Comparison of ENCODE assay signal across 8 cellular contexts in the genomic region with DNA sequence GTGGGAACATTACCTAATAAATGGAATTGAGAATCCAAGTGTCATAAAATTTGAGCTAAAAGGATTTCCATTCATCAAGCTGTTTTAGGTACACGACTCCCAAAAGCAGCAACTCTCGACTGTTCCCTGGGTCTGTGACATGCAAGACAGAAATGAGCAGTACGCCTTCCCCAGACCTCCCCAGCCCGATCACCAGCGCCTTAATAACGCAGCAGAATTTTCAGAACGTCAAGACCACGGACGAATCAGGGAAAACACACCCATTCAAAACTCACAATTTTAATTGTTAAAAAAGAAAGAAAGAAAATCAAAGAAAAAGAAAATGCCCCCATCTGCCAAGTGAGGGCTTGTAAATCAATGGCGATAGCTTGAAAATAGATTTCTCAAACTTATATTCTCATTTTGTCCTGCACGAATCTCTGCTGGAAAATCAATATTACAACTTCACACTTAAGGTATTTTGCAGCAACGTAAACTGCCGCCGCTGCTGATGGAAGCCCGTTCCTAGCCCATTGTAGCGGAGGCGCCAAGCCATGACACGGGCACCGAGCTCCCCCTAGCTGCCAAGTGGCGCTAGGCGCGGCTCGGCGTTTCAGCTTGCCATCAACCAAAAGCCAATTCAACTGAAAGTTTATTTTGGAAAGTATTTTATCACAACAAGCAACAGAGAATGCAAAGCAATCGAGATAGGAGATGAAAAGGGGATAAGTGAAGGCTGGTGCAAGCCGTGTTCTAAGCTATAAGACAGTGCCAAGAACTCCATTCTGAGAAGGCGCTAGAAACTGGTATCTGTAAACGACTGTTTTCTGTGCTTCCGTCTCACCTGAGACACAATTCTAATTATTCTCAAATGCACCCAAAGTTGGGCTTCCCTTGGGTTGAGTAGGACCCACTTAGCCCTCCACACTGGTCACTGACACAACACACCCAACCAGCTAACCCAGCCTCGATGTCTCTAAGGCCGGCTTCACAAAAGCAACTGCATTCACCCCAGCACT. TPM values are rescaled to one million over a fixed set of nuclear protein-coding genes. Genes with fewer than 3 reads are reported as not detected.
A peak's percentile ranks its signal among the peaks of the same experiment; 100 is the strongest.
DNase-seq lines count a peak whose midpoint lies in the region; ATAC-seq and TF ChIP-seq lines count a peak whose summit lies in the region.

No MANE protein-coding gene starts in this region.

- DNase-seq in Caco-2, result peak; percentile 56 to 79
- peak; percentile 81 for DNase-seq in GM20000 (ENCODE audit: low spot score)
- DNase-seq in LoVo (ENCODE audit: low spot score), result peak; percentile 74
- DNase-seq in activated naive CD8-positive, alpha-beta T cell treated with anti-CD3 and anti-CD28 coated beads, Interleukin-2, amount 10 ng/mL, durations not matched to agents 7 days and 5 days, result peak; percentile 90
- DNase-seq in left cardiac atrium, result peak; percentile 78
- DNase-seq in renal cortical epithelial cell (ENCODE audit: low read depth), result peak; percentile 29

- H3K36me3 ChIP-seq in Caco-2 (ENCODE audit: control insufficient read depth, insufficient read depth, low read length), result no peaks in the 10 kb centered on the region
- H3K36me3 ChIP-seq in SU-DHL-6 (ENCODE audit: low read length), result no peaks in the 10 kb centered on the region

- peaks cover 5% of the 10 kb centered on the region for H3K27me3 ChIP-seq in Caco-2 (replicated peaks; ENCODE audit: control insufficient read depth, insufficient read depth, low read length)
- no peaks in the 10 kb centered on the region for H3K27me3 ChIP-seq in SU-DHL-6 (ENCODE audit: low read length)

- ATAC-seq in activated naive CD8-positive, alpha-beta T cell treated with anti-CD3 and anti-CD28 coated beads, Interleukin-2, amount 10 ng/mL, durations not matched to agents 7 days and 5 days (ENCODE audit: low read depth), result peak; percentile 20
- ATAC-seq in left cardiac atrium (peak; percentile 77 to 91), HG03108 (IDR thresholded peaks at IDR 0.05; ENCODE audit: unreplicated experiment) (no peak)

- no peaks in the 10 kb centered on the region for H3K9me2 ChIP-seq in SU-DHL-6 (replicated peaks; ENCODE audit: insufficient read depth, low read length)

- POLR2A ChIA-PET in Caco-2 (lab: Charles Lee), result no interaction called here
- POLR2A ChIA-PET in activated naive CD8-positive, alpha-beta T cell treated with anti-CD3 and anti-CD28 coated beads, Interleukin-2, amount 10 ng/mL, durations not matched to agents 7 days and 5 days (lab: Charles Lee), result interaction anchor here (0.6 to 16.1 kb wide), 16 partner anchors 9 to 1803 kb away, joined by 3 to 796 read pairs (median 8); no protein-coding TSS in a partner anchor

- no peak overlapping the region for H3K27ac Mint-ChIP-seq in Caco-2 (ENCODE audit: unreplicated experiment)
- peak overlapping the region; percentile 99 for H3K27ac Mint-ChIP-seq in activated naive CD8-positive, alpha-beta T cell treated with anti-CD3 and anti-CD28 coated beads, Interleukin-2, amount 10 ng/mL, durations not matched to agents 7 days and 5 days

- CTCF ChIA-PET in Caco-2 (lab: Charles Lee), result interaction anchor here (0.6 to 1.0 kb wide), 5 partner anchors 38 to 1288 kb away, joined by 3 to 8 read pairs (median 5); no protein-coding TSS in a partner anchor

- no peak overlapping the region for H3K27ac ChIP-seq in SU-DHL-6 (ENCODE audit: low read depth, low read length)

- H3K79me2 ChIP-seq in SU-DHL-6 (ENCODE audit: insufficient read depth, low read length), result no peaks in the 10 kb centered on the region

- no peaks in the 10 kb centered on the region for H3K9me3 ChIP-seq in Caco-2
- no peaks in the 10 kb centered on the region for H3K9me3 ChIP-seq in SU-DHL-6 (ENCODE audit: insufficient read depth, low read length)

- no peaks in the 10 kb centered on the region for H3F3A ChIP-seq in SU-DHL-6 (ENCODE audit: insufficient read depth)

- no peak overlapping the region for H3K4me3 ChIP-seq in Caco-2 (ENCODE audit: low read depth, low read length)
- H3K4me3 ChIP-seq in SU-DHL-6 (ENCODE audit: insufficient read depth, low read length, poor library complexity, severe bottlenecking), result no peak overlapping the region

- no peak overlapping the region for H2AFZ ChIP-seq in SU-DHL-6 (ENCODE audit: low read depth, low read length, severe bottlenecking)

- no peaks in the 10 kb centered on the region for H4K20me1 ChIP-seq in SU-DHL-6 (ENCODE audit: low read depth, low read length)

- H3K4me1 ChIP-seq in Caco-2, result no peaks in the 10 kb centered on the region

- TF ChIP-seq CTCF in Caco-2 (IDR thresholded peaks at IDR 0.05; ENCODE audit: insufficient read depth in 1 of 2, low read depth in 1 of 2, low read length in 1 of 2, severe bottlenecking in 1 of 2, unreplicated experiment in 1 of 2) (peak; percentile 86 to 98), GM20000 (IDR thresholded peaks at IDR 0.05; ENCODE audit: extremely low read depth, missing control alignments) (peak; percentile 96), SU-DHL-6 (IDR thresholded peaks at IDR 0.05; ENCODE audit: insufficient read depth, low read length, poor library complexity, severe bottlenecking) (peak; percentile 92)

- BruUV-seq in Caco-2 (replicated peaks; lab: Mats Ljungman, UMichigan), result no TSS peak

- no peak overlapping the region for H3K4me2 ChIP-seq in SU-DHL-6 (ENCODE audit: low read depth, low read length, poor library complexity, severe bottlenecking)

- H3K9ac ChIP-seq in SU-DHL-6 (ENCODE audit: low read length), result no peak overlapping the region

- no peaks in the 10 kb centered on the region for H3K9me3 Mint-ChIP-seq in Caco-2 (ENCODE audit: unreplicated experiment)
- no peaks in the 10 kb centered on the region for H3K9me3 Mint-ChIP-seq in activated naive CD8-positive, alpha-beta T cell treated with anti-CD3 and anti-CD28 coated beads, Interleukin-2, amount 10 ng/mL, durations not matched to agents 7 days and 5 days

- H3K4me1 Mint-ChIP-seq in Caco-2 (ENCODE audit: low read depth, unreplicated experiment), result peaks cover 11% of the 10 kb centered on the region
- H3K4me1 Mint-ChIP-seq in activated naive CD8-positive, alpha-beta T cell treated with anti-CD3 and anti-CD28 coated beads, Interleukin-2, amount 10 ng/mL, durations not matched to agents 7 days and 5 days, result peaks cover 56% of the 10 kb centered on the region

- H3K27me3 Mint-ChIP-seq in Caco-2 (ENCODE audit: insufficient read depth, unreplicated experiment), result peaks cover 40% of the 10 kb centered on the region
- no peaks in the 10 kb centered on the region for H3K27me3 Mint-ChIP-seq in activated naive CD8-positive, alpha-beta T cell treated with anti-CD3 and anti-CD28 coated beads, Interleukin-2, amount 10 ng/mL, durations not matched to agents 7 days and 5 days

- intact Hi-C loops in Caco-2 (cut with micrococcal nuclease; ENCODE audit: unreplicated experiment) (loop anchor here (1.0 to 5.0 kb wide), 3 partner anchors 64 to 1288 kb away; no protein-coding TSS in a partner anchor), left cardiac atrium (cut with DNase I) (no loop called here)

- no peaks in the 10 kb centered on the region for H3K36me3 Mint-ChIP-seq in Caco-2 (ENCODE audit: insufficient read depth, unreplicated experiment)
- peaks cover 48% of the 10 kb centered on the region for H3K36me3 Mint-ChIP-seq in activated naive CD8-positive, alpha-beta T cell treated with anti-CD3 and anti-CD28 coated beads, Interleukin-2, amount 10 ng/mL, durations not matched to agents 7 days and 5 days

- H3K4me3 Mint-ChIP-seq in Caco-2 (ENCODE audit: unreplicated experiment), result no peak overlapping the region
- H3K4me3 Mint-ChIP-seq in activated naive CD8-positive, alpha-beta T cell treated with anti-CD3 and anti-CD28 coated beads, Interleukin-2, amount 10 ng/mL, durations not matched to agents 7 days and 5 days, result peak overlapping the region; percentile 98

RNA-seq across cellular contexts. Expression of gene BCL11B, which starts 5.5 kb away (rescaled TPM):
- 0.05 TPM in 1 of 2 replicates, not detected in the other for total RNA-seq in Caco-2 (2022)
- total RNA-seq in activated naive CD8-positive, alpha-beta T cell treated with anti-CD3 and anti-CD28 coated beads, Interleukin-2, amount 10 ng/mL, durations not matched to agents 7 days and 5 days, result 100 to 1,000 TPM in 1 of 2 experiments, 10 to 100 TPM in 1; 99.5 to 104 TPM
- total RNA-seq in left cardiac atrium, result under 1 TPM; 0.29 to 0.59 TPM
- total RNA-seq in renal cortical epithelial cell, result 0.17 and 0.20 TPM in 2 replicates

Comparison
In these comparisons a context has a peak if more than half of its experiments do, and no peak if none do; other contexts are left out.
1. DNase-seq: peak in every context shown above with its lines; median percentile 90 in activated naive CD8-positive, alpha-beta T cell treated with anti-CD3 and anti-CD28 coated beads, Interleukin-2, amount 10 ng/mL, durations not matched to agents 7 days and 5 days; 81 in GM20000; 78 in left cardiac atrium; 74 in LoVo; 68 in Caco-2; 29 in renal cortical epithelial cell.
2. RNA of gene BCL11B, which starts 5.5 kb away (total RNA-seq): 99.5 to 104 TPM in activated naive CD8-positive, alpha-beta T cell treated with anti-CD3 and anti-CD28 coated beads, Interleukin-2, amount 10 ng/mL, durations not matched to agents 7 days and 5 days; 0.29 to 0.59 TPM in left cardiac atrium, 0.17 to 0.20 TPM in renal cortical epithelial cell and 0.05 TPM in Caco-2; every median in the first group is over 10 times any median in the second.
3. Peak in every context shown above with its lines, with median percentiles within 50 percentile points of each other: CTCF ChIP-seq.